10 cellular contexts compared by ENCODE assay signal in the genomic region with DNA sequence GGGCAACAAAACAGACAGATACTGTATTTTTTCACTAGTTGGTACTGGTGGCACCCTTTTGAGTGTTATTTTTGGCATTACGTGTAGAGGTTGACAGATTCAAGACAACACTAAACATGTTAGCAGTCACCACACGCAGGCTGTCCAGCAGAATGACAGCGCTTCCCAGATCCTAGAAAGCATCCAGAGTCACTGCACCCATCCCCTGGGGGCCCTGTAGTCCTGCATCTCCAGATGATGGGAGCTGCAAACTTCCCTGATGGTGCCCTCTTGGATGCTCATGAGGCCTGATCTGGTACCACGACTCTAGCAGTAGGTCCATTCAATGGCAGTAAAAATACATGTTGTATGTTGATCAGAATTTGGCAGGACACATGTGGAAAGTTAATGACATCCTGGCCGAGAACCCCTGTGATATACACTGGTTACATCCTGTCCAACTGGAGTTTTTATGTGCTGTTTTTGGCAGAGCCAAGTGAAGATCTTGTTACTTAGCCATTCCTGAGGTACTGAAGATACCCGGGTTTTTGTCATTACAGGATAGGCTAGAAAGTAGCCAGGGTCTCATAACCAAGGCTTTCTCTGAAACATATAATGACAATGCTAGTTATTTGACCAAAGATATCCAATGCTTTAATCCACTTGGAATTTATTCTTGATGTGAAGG. TPM values are rescaled to one million over a fixed set of nuclear protein-coding genes. Genes with fewer than 3 reads are reported as not detected.
DNase-seq lines count a peak whose midpoint lies in the region; ATAC-seq and TF ChIP-seq lines count a peak whose summit lies in the region.
"Had no signal": no experiment of that assay in that cellular context is flagged by ENCODE, and none has a peak within 500 bp of the region (broad histone marks: within the 10 kb centered on the region; RNA-seq: fewer than 3 reads in every experiment).

No MANE protein-coding gene starts in this region.

- ATAC-seq in activated CD8-positive, alpha-beta memory T cell treated with anti-CD3 and anti-CD28 coated beads, Interleukin-2, amount 10 ng/mL, durations not matched to agents 7 days and 5 days = no peak
- ATAC-seq in activated B cell treated with CpG ODN at 0.5 μM for 24 hours (ENCODE audit: low read depth) = no peak
- no peak for ATAC-seq in GM21360 (IDR thresholded peaks at IDR 0.05; ENCODE audit: unreplicated experiment)

- H3K27me3 ChIP-seq in stomach = no peaks in the 10 kb centered on the region

- H3K9me3 ChIP-seq in stomach = no peaks in the 10 kb centered on the region

- peak overlapping the region; percentile 25 for H3K4me3 Mint-ChIP-seq in activated CD8-positive, alpha-beta memory T cell treated with anti-CD3 and anti-CD28 coated beads, Interleukin-2, amount 10 ng/mL, durations not matched to agents 7 days and 5 days
- H3K4me3 Mint-ChIP-seq in activated B cell treated with CpG ODN at 0.5 μM for 24 hours = peak overlapping the region; percentile 89
- H3K4me3 Mint-ChIP-seq in immature natural killer cell = peak overlapping the region; percentile 38 to 93 (median 85)

- TF ChIP-seq EP300 in stomach (IDR thresholded peaks at IDR 0.05) = no peak

- H3K36me3 ChIP-seq in stomach = no peaks in the 10 kb centered on the region

- peaks cover 9% of the 10 kb centered on the region for H3K36me3 Mint-ChIP-seq in activated CD8-positive, alpha-beta memory T cell treated with anti-CD3 and anti-CD28 coated beads, Interleukin-2, amount 10 ng/mL, durations not matched to agents 7 days and 5 days
- H3K36me3 Mint-ChIP-seq in activated B cell treated with CpG ODN at 0.5 μM for 24 hours (ENCODE audit: low read depth) (peaks cover 8% of the 10 kb centered on the region), immature natural killer cell (peaks cover 0 to 10% (median 4%) of the 10 kb centered on the region in 3 donors)

- H3K27ac ChIP-seq in stomach = peak overlapping the region in 4 of 5 donors; percentile 89 to 97 (median 94)

- POLR2A ChIA-PET in activated B cell treated with CpG ODN at 0.5 μM for 24 hours (lab: Charles Lee) = no interaction called here

- H3K27ac Mint-ChIP-seq in activated CD8-positive, alpha-beta memory T cell treated with anti-CD3 and anti-CD28 coated beads, Interleukin-2, amount 10 ng/mL, durations not matched to agents 7 days and 5 days = no peak overlapping the region
- H3K27ac Mint-ChIP-seq in activated B cell treated with CpG ODN at 0.5 μM for 24 hours = no peak overlapping the region
- H3K27ac Mint-ChIP-seq in immature natural killer cell = peak overlapping the region; percentile 92 to 99 (median 97)

- peaks cover 18% of the 10 kb centered on the region for H3K4me1 Mint-ChIP-seq in activated CD8-positive, alpha-beta memory T cell treated with anti-CD3 and anti-CD28 coated beads, Interleukin-2, amount 10 ng/mL, durations not matched to agents 7 days and 5 days
- H3K4me1 Mint-ChIP-seq in activated B cell treated with CpG ODN at 0.5 μM for 24 hours (peaks cover 33% of the 10 kb centered on the region), immature natural killer cell (peaks cover 28 to 49% of the 10 kb centered on the region in 2 donors)

- DNase-seq in activated CD8-positive, alpha-beta memory T cell treated with anti-CD3 and anti-CD28 coated beads, Interleukin-2, amount 10 ng/mL, durations not matched to agents 7 days and 5 days = no peak
- no peak for DNase-seq in activated CD8-positive, alpha-beta memory T cell treated with anti-CD3 and anti-CD28 coated beads, Interleukin-2, amount 50 U/mL, for 48 hours
- DNase-seq in activated B cell treated with CpG ODN at 0.5 μM for 24 hours (no peak), immature natural killer cell (no peak), stomach (no peak), DMS53 treated with DMSO at 0.1 percent for 48 hours (lab: John Stamatoyannopoulos, UW; ENCODE audit: unreplicated experiment) (no peak), midbrain (lab: John Stamatoyannopoulos, UW) (no peak)
- DNase-seq: NCI-H1694; stimulated activated CD8-positive, alpha-beta memory T cell treated with anti-CD3 and anti-CD28 coated beads, Interleukin-4, amount 100 ng/mL, for 48 hours had no signal

- no peak for TF ChIP-seq POLR2A in stomach (IDR thresholded peaks at IDR 0.05)

- WGBS in stomach, 5 donors = 75 to 90% (median 83%) methylated on average over 6 of the region's 6 CpGs

- CTCF ChIA-PET in activated CD8-positive, alpha-beta memory T cell treated with anti-CD3 and anti-CD28 coated beads, Interleukin-2, amount 10 ng/mL, durations not matched to agents 7 days and 5 days (lab: Charles Lee) = no interaction called here
- CTCF ChIA-PET in activated B cell treated with CpG ODN at 0.5 μM for 24 hours (lab: Charles Lee) = no interaction called here

- peaks cover 6% of the 10 kb centered on the region for H3K9me3 Mint-ChIP-seq in activated CD8-positive, alpha-beta memory T cell treated with anti-CD3 and anti-CD28 coated beads, Interleukin-2, amount 10 ng/mL, durations not matched to agents 7 days and 5 days (ENCODE audit: low read depth)
- H3K9me3 Mint-ChIP-seq in activated B cell treated with CpG ODN at 0.5 μM for 24 hours (peaks cover 3% of the 10 kb centered on the region), immature natural killer cell (peaks cover 0 to 4% (median 2%) of the 10 kb centered on the region in 6 donors)

- TF ChIP-seq CTCF in activated B cell treated with CpG ODN at 0.5 μM for 24 hours (IDR thresholded peaks at IDR 0.05) (no peak), stomach (IDR thresholded peaks at IDR 0.05) (no peak)

- H3K4me1 ChIP-seq in stomach = peaks cover 27 to 58% (median 42%) of the 10 kb centered on the region in 4 donors

- peaks cover 10% of the 10 kb centered on the region for H3K27me3 Mint-ChIP-seq in activated CD8-positive, alpha-beta memory T cell treated with anti-CD3 and anti-CD28 coated beads, Interleukin-2, amount 10 ng/mL, durations not matched to agents 7 days and 5 days
- no peaks in the 10 kb centered on the region for H3K27me3 Mint-ChIP-seq in activated B cell treated with CpG ODN at 0.5 μM for 24 hours
- peaks cover 9 to 15% (median 15%) of the 10 kb centered on the region in 3 donors for H3K27me3 Mint-ChIP-seq in immature natural killer cell (ENCODE audit: low read depth in 3 of 3)

- intact Hi-C loops in activated B cell treated with CpG ODN at 0.5 μM for 24 hours (cut with micrococcal nuclease) = no loop called here
- intact Hi-C loops in stomach (cut with DNase I; ENCODE audit: low total_unique reads) = loop anchor here (10.0 kb wide), 1 partner anchor 119 kb away; no protein-coding TSS in a partner anchor

- peak overlapping the region in 1 of 4 donors; percentile 72 for H3K4me3 ChIP-seq in stomach

RNA-seq across cellular contexts. Expression of gene ABL1, which starts 1.6 kb away (rescaled TPM):
- 10 to 100 TPM; 34.0 to 36.2 TPM for total RNA-seq in activated CD8-positive, alpha-beta memory T cell treated with anti-CD3 and anti-CD28 coated beads, Interleukin-2, amount 10 ng/mL, durations not matched to agents 7 days and 5 days
- total RNA-seq in activated B cell treated with CpG ODN at 0.5 μM for 24 hours = 32.8 and 41.6 TPM in 2 replicates
- polyA plus RNA-seq in immature natural killer cell = 10 to 100 TPM in 1 of 3 donors, 1 to 10 TPM in 1, under 1 TPM in 1; 0.25 to 19.2 (median 5.0) TPM
- 10 to 100 TPM; 36.2 to 95.9 (median 61.4) TPM for total RNA-seq in stomach
- polyA plus RNA-seq in stomach = 10 to 100 TPM; 19.0 to 34.2 (median 31.0) TPM

Comparison
In these comparisons a context has a peak if more than half of its experiments do, and no peak if none do; other contexts are left out.
1. H3K27ac Mint-ChIP-seq: peak in immature natural killer cell (6 of 6); none in activated CD8-positive, alpha-beta memory T cell treated with anti-CD3 and anti-CD28 coated beads, Interleukin-2, amount 10 ng/mL, durations not matched to agents 7 days and 5 days (single experiment) and activated B cell treated with CpG ODN at 0.5 μM for 24 hours (single experiment).
2. H3K4me3 Mint-ChIP-seq: peak in every context shown above with its lines; median percentile 89 in activated B cell treated with CpG ODN at 0.5 μM for 24 hours; 85 in immature natural killer cell; 25 in activated CD8-positive, alpha-beta memory T cell treated with anti-CD3 and anti-CD28 coated beads, Interleukin-2, amount 10 ng/mL, durations not matched to agents 7 days and 5 days.